In genomic region chr19:13298565-13299481, GRCh38 we compare ENCODE assay signal across 17 cellular contexts.
DNase-seq lines count a peak whose midpoint lies in the region; ATAC-seq and TF ChIP-seq lines count a peak whose summit lies in the region.
"Had no signal": no experiment of that assay in that cellular context is flagged by ENCODE, and none has a peak within 500 bp of the region (broad histone marks: within the 10 kb centered on the region; RNA-seq: fewer than 3 reads in every experiment).

No MANE protein-coding gene starts in this region.

- no peak overlapping the region for H3K23ac ChIP-seq in mesenchymal stem cell (ENCODE audit: low read length in 2 of 2)

- no peak overlapping the region for H2BK5ac ChIP-seq in mesenchymal stem cell (ENCODE audit: low read depth, low read length, poor library complexity, severe bottlenecking)

- no peaks in the 10 kb centered on the region for H3K79me2 ChIP-seq in MM.1S (ENCODE audit: low read length)

- H3K18ac ChIP-seq in mesenchymal stem cell (ENCODE audit: low read depth in 1 of 2, low read length in 2 of 2), result no peak overlapping the region

- ATAC-seq in upper lobe of left lung (ENCODE audit: low FRiP score in 2 of 2), result peak in 1 of 2 donors; percentile 36

- H3K9me3 ChIP-seq in mesenchymal stem cell (ENCODE audit: control insufficient read depth, low read length) (no peaks in the 10 kb centered on the region), upper lobe of left lung (no peaks in the 10 kb centered on the region), MM.1S (replicated peaks; ENCODE audit: insufficient read depth, low read length) (no peaks in the 10 kb centered on the region)

- H2BK15ac ChIP-seq in mesenchymal stem cell (ENCODE audit: low read depth, poor library complexity, severe bottlenecking), result no peak overlapping the region

- WGBS in mesenchymal stem cell, result 95% methylated on average over 92 of the region's 92 CpGs
- 43 to 73% methylated on average over 65 to 74 of the region's 92 CpGs for WGBS in upper lobe of left lung, 2 donors

- peaks cover 21% of the 10 kb centered on the region for H3K27me3 Mint-ChIP-seq in activated naive CD8-positive, alpha-beta T cell
- peaks cover 43% of the 10 kb centered on the region for H3K27me3 Mint-ChIP-seq in activated naive CD8-positive, alpha-beta T cell treated with anti-CD3 and anti-CD28 coated beads for 36 hours

- peak overlapping the region; percentile 44 for H3K4me3 Mint-ChIP-seq in activated naive CD8-positive, alpha-beta T cell
- no peak overlapping the region for H3K4me3 Mint-ChIP-seq in activated naive CD8-positive, alpha-beta T cell treated with anti-CD3 and anti-CD28 coated beads for 36 hours
- H3K4me3 Mint-ChIP-seq: activated naive CD4-positive, alpha-beta T cell treated with anti-CD3 and anti-CD28 coated beads for 36 hours had no signal

- no peaks in the 10 kb centered on the region for H3K79me1 ChIP-seq in mesenchymal stem cell (replicated peaks; ENCODE audit: low read length, poor library complexity, severe bottlenecking)

- H3K4ac ChIP-seq in mesenchymal stem cell (ENCODE audit: low read depth in 1 of 2, low read length in 2 of 2), result no peak overlapping the region

- H3K9ac ChIP-seq in mesenchymal stem cell (ENCODE audit: low read length) (peak overlapping the region; percentile 57), MM.1S (ENCODE audit: low read length) (no peak overlapping the region)

- no peak overlapping the region for H2AK5ac ChIP-seq in mesenchymal stem cell (ENCODE audit: low read length, severe bottlenecking)

- no peaks in the 10 kb centered on the region for H3K36me3 Mint-ChIP-seq in activated naive CD8-positive, alpha-beta T cell
- no peaks in the 10 kb centered on the region for H3K36me3 Mint-ChIP-seq in activated naive CD8-positive, alpha-beta T cell treated with anti-CD3 and anti-CD28 coated beads for 36 hours

- no peak overlapping the region for H3K4me3 ChIP-seq in mesenchymal stem cell (ENCODE audit: insufficient read depth in 1 of 2, low read depth in 1 of 2, low read length in 2 of 2)
- peak overlapping the region in 3 of 4 donors; percentile 10 to 23 (median 19) for H3K4me3 ChIP-seq in upper lobe of left lung
- no peak overlapping the region for H3K4me3 ChIP-seq in MM.1S (ENCODE audit: low read length)
- H3K4me3 ChIP-seq: lung had no signal

- H3K4me1 ChIP-seq in mesenchymal stem cell (ENCODE audit: control insufficient read depth, insufficient read depth, low read depth, low read length) (peaks cover 3% of the 10 kb centered on the region), upper lobe of left lung (peaks cover 0 to 8% (median 1%) of the 10 kb centered on the region in 4 donors), MM.1S (ENCODE audit: low read length) (no peaks in the 10 kb centered on the region)
- H3K4me1 ChIP-seq: tibial nerve had no signal

- no peak overlapping the region for H2BK120ac ChIP-seq in mesenchymal stem cell (ENCODE audit: low read depth, low read length)

- H3K36me3 ChIP-seq in mesenchymal stem cell (ENCODE audit: control insufficient read depth in 1 of 2, insufficient read depth in 2 of 2, low read depth in 1 of 2, low read length in 2 of 2), result peaks cover 0 to 22% of the 10 kb centered on the region in 2 experiments
- H3K36me3 ChIP-seq in upper lobe of left lung, result no peaks in the 10 kb centered on the region
- H3K36me3 ChIP-seq in MM.1S (replicated peaks; ENCODE audit: insufficient read depth, low read length), result no peaks in the 10 kb centered on the region
- H3K36me3 ChIP-seq: tibial nerve had no signal

- no peak overlapping the region for H3K4me2 ChIP-seq in mesenchymal stem cell (ENCODE audit: low read length, poor library complexity, severe bottlenecking)
- no peak overlapping the region for H3K4me2 ChIP-seq in MM.1S (ENCODE audit: low read depth, low read length)

- H3K27ac Mint-ChIP-seq in activated naive CD8-positive, alpha-beta T cell, result no peak overlapping the region
- H3K27ac Mint-ChIP-seq in activated naive CD8-positive, alpha-beta T cell treated with anti-CD3 and anti-CD28 coated beads for 36 hours, result no peak overlapping the region
- H3K27ac Mint-ChIP-seq: activated naive CD4-positive, alpha-beta T cell treated with anti-CD3 and anti-CD28 coated beads for 36 hours had no signal

- H3F3A ChIP-seq in MM.1S (ENCODE audit: insufficient read depth, low read length), result no peaks in the 10 kb centered on the region

- no peak for TF ChIP-seq CTCF in upper lobe of left lung (IDR thresholded peaks at IDR 0.05)
- TF ChIP-seq CTCF in MM.1S (IDR thresholded peaks at IDR 0.05; ENCODE audit: low read length), result no peak

- H3K9me3 Mint-ChIP-seq in activated naive CD8-positive, alpha-beta T cell (ENCODE audit: low read depth), result no peaks in the 10 kb centered on the region
- no peaks in the 10 kb centered on the region for H3K9me3 Mint-ChIP-seq in activated naive CD8-positive, alpha-beta T cell treated with anti-CD3 and anti-CD28 coated beads for 36 hours
- H3K9me3 Mint-ChIP-seq: activated naive CD4-positive, alpha-beta T cell treated with anti-CD3 and anti-CD28 coated beads for 36 hours had no signal

- no peak for TF ChIP-seq EP300 in upper lobe of left lung (IDR thresholded peaks at IDR 0.05)

- no peaks in the 10 kb centered on the region for H4K20me1 ChIP-seq in MM.1S (ENCODE audit: insufficient read depth, low read length)

- peak overlapping the region in 1 of 2 experiments; percentile 71 for H3K14ac ChIP-seq in mesenchymal stem cell (ENCODE audit: low read length in 2 of 2)

- no peaks in the 10 kb centered on the region for H3K4me1 Mint-ChIP-seq in activated naive CD8-positive, alpha-beta T cell (ENCODE audit: low read depth)
- H3K4me1 Mint-ChIP-seq in activated naive CD8-positive, alpha-beta T cell treated with anti-CD3 and anti-CD28 coated beads for 36 hours, result no peaks in the 10 kb centered on the region

- TF ChIP-seq POLR2A in upper lobe of left lung (IDR thresholded peaks at IDR 0.05), result no peak

- no peak overlapping the region for H4K91ac ChIP-seq in mesenchymal stem cell (ENCODE audit: low read length)

- H3K27me3 ChIP-seq in mesenchymal stem cell (ENCODE audit: control insufficient read depth in 1 of 2, insufficient read depth in 1 of 2, low read length in 2 of 2) (peaks cover 0 to 4% of the 10 kb centered on the region in 2 experiments), upper lobe of left lung (peaks cover 0 to 10% (median 6%) of the 10 kb centered on the region in 4 donors), MM.1S (replicated peaks; ENCODE audit: insufficient read depth, low read length) (peaks cover 80% of the 10 kb centered on the region)

- no peak overlapping the region for H2AFZ ChIP-seq in mesenchymal stem cell (ENCODE audit: low read depth, low read length)
- no peak overlapping the region for H2AFZ ChIP-seq in MM.1S (ENCODE audit: low read length)

- no peak overlapping the region for H4K8ac ChIP-seq in mesenchymal stem cell (ENCODE audit: low read length)

- H2BK12ac ChIP-seq in mesenchymal stem cell (ENCODE audit: low read length in 2 of 2), result no peak overlapping the region

- no peak for DNase-seq in activated naive CD8-positive, alpha-beta T cell treated with anti-CD3 and anti-CD28 coated beads for 36 hours
- DNase-seq in caudate nucleus (lab: John Stamatoyannopoulos, UW) (peak in 4 of 61 donors; percentile 6 to 41 (median 26)), mesenchymal stem cell (no peak), upper lobe of left lung (peak in 1 of 2 donors; percentile 84), NCI-H2029 (lab: John Stamatoyannopoulos, UW) (no peak), MM.1S (no peak), hepatic stellate cell (ENCODE audit: low spot score) (no peak)
- DNase-seq: activated CD4-positive, alpha-beta T cell treated with anti-CD3 and anti-CD28 coated beads for 1 hour; activated naive CD4-positive, alpha-beta T cell treated with anti-CD3 and anti-CD28 coated beads for 36 hours; effector memory CD4-positive, alpha-beta T cell; HCEC 1CT; NCI-H1092; stimulated activated CD4-positive, alpha-beta T cell treated with anti-CD3 and anti-CD28 coated beads, Interleukin-1b, Interleukin-23, amount 100 ng/mL, for 48 hours had no signal

- no peaks in the 10 kb centered on the region for H3K9me2 ChIP-seq in MM.1S (replicated peaks; ENCODE audit: insufficient read depth, low read length)

- H3K27ac ChIP-seq in caudate nucleus (ENCODE audit: low read depth, low read length) (peak overlapping the region; percentile 3), mesenchymal stem cell (ENCODE audit: low read length, poor library complexity, severe bottlenecking) (no peak overlapping the region), upper lobe of left lung (no peak overlapping the region), MM.1S (ENCODE audit: low read length) (no peak overlapping the region)
- H3K27ac ChIP-seq: RWPE1, tibial nerve had no signal

Comparison
In these comparisons a context has a peak if more than half of its experiments do, and no peak if none do; other contexts are left out.
1. H3K4me3 ChIP-seq: peak in upper lobe of left lung (3 of 4); none in mesenchymal stem cell (0 of 2) and MM.1S (single experiment).